ENCODE assay signal across 8 cellular contexts in genomic region chr12:95218852-95219171, GRCh38. TPM values are rescaled to one million over a fixed set of nuclear protein-coding genes. Genes with fewer than 3 reads are reported as not detected.
DNase-seq lines count a peak whose midpoint lies in the region; ATAC-seq and TF ChIP-seq lines count a peak whose summit lies in the region.

No MANE protein-coding gene starts in this region.

- H3K36me3 ChIP-seq in left ventricle myocardium inferior (peaks cover 5% of the 10 kb centered on the region), OCI-LY1 (ENCODE audit: insufficient read depth, low read length) (peaks cover 11% of the 10 kb centered on the region; the same call in 1 of the 2 replicates)

- peak overlapping the region; percentile 97 for H3K27ac ChIP-seq in left ventricle myocardium inferior (replicated peaks)
- H3K27ac ChIP-seq in OCI-LY1 (ENCODE audit: low read depth, low read length, poor library complexity, severe bottlenecking) = peak overlapping the region; percentile 94

- no peaks in the 10 kb centered on the region for H3K9me3 Mint-ChIP-seq in activated naive CD4-positive, alpha-beta T cell treated with anti-CD3 and anti-CD28 coated beads, Interleukin-2, amount 50 U/mL, for 72 hours

- H2AFZ ChIP-seq in OCI-LY1 (ENCODE audit: low read length) = no peak overlapping the region

- no peaks in the 10 kb centered on the region for H3K9me2 ChIP-seq in OCI-LY1 (ENCODE audit: low read depth, low read length)

- H3F3A ChIP-seq in OCI-LY1 (ENCODE audit: insufficient read depth, low read length) = no peaks in the 10 kb centered on the region

- H3K9me3 ChIP-seq in left ventricle myocardium inferior (replicated peaks) (no peaks in the 10 kb centered on the region), OCI-LY1 (ENCODE audit: low read length) (no peaks in the 10 kb centered on the region), iPS-18c (ENCODE audit: control insufficient read depth, insufficient read depth, low read length) (no peaks in the 10 kb centered on the region)

- H4K20me1 ChIP-seq in OCI-LY1 (ENCODE audit: insufficient read depth, low read length) = no peaks in the 10 kb centered on the region

- peak overlapping the region; percentile 73 for H3K4me2 ChIP-seq in OCI-LY1 (ENCODE audit: low read length)

- ATAC-seq in Right ventricle myocardium superior (ENCODE audit: poor library complexity) (no peak), HG03095 (IDR thresholded peaks at IDR 0.05; ENCODE audit: unreplicated experiment) (no peak)
- peak in 1 of 2 donors; percentile 22 for ATAC-seq in activated naive CD4-positive, alpha-beta T cell treated with anti-CD3 and anti-CD28 coated beads, Interleukin-2, amount 50 U/mL, for 72 hours

- peaks cover 18 to 25% of the 10 kb centered on the region in 2 donors for H3K36me3 Mint-ChIP-seq in activated naive CD4-positive, alpha-beta T cell treated with anti-CD3 and anti-CD28 coated beads, Interleukin-2, amount 50 U/mL, for 72 hours

- intact Hi-C loops in left ventricle myocardium inferior (cut with micrococcal nuclease) = loop anchor here (5.0 kb wide), 1 partner anchor 102 kb away; no protein-coding TSS in a partner anchor
- intact Hi-C loops in Right ventricle myocardium superior (cut with DNase I) = loop anchor here (5.0 kb wide), 1 partner anchor 62 kb away; no protein-coding TSS in a partner anchor

- H3K4me3 ChIP-seq in left ventricle myocardium inferior = peak overlapping the region; percentile 88
- peak overlapping the region; percentile 86 for H3K4me3 ChIP-seq in OCI-LY1 (ENCODE audit: low read depth, low read length, poor library complexity, severe bottlenecking)
- peak overlapping the region; percentile 60 for H3K4me3 ChIP-seq in iPS-18c (ENCODE audit: insufficient read depth, low read depth, low read length)

- DNase-seq in left ventricle myocardium inferior (no peak), Right ventricle myocardium superior (no peak), iPS-NIHi11 (ENCODE audit: low spot score) (no peak)
- peak in 1 of 2 donors; percentile 48 for DNase-seq in activated naive CD4-positive, alpha-beta T cell treated with anti-CD3 and anti-CD28 coated beads, Interleukin-2, amount 50 U/mL, for 72 hours (ENCODE audit: low spot score in 2 of 2)
- peak; percentile 37 for DNase-seq in stimulated activated CD4-positive, alpha-beta T cell treated with anti-CD3 and anti-CD28 coated beads, Interleukin-1b, Interleukin-23, amount 100 ng/mL, for 48 hours

- peak overlapping the region; percentile 94 to 98 for H3K27ac Mint-ChIP-seq in activated naive CD4-positive, alpha-beta T cell treated with anti-CD3 and anti-CD28 coated beads, Interleukin-2, amount 50 U/mL, for 72 hours

- TF ChIP-seq CTCF in left ventricle myocardium inferior (IDR thresholded peaks at IDR 0.05; ENCODE audit: borderline replicate concordance) (no peak), OCI-LY1 (IDR thresholded peaks at IDR 0.05; ENCODE audit: low read length) (no peak)

- H3K4me1 ChIP-seq in left ventricle myocardium inferior (peaks cover 80% of the 10 kb centered on the region), OCI-LY1 (ENCODE audit: insufficient read depth, low read length, severe bottlenecking) (peaks cover 35% of the 10 kb centered on the region)

- H3K9ac ChIP-seq in OCI-LY1 (ENCODE audit: low read length) = peak overlapping the region; percentile 85

- H3K27me3 ChIP-seq in left ventricle myocardium inferior (ENCODE audit: low read depth) (no peaks in the 10 kb centered on the region), OCI-LY1 (ENCODE audit: insufficient read depth, low read length) (no peaks in the 10 kb centered on the region)

- H3K79me2 ChIP-seq in OCI-LY1 (ENCODE audit: insufficient read depth, low read length) = peaks cover 53% of the 10 kb centered on the region

RNA-seq across cellular contexts. Expression of gene VEZT, which starts 1.2 kb away (rescaled TPM):
- total RNA-seq in left ventricle myocardium inferior = 66.1 TPM
- 55.5 TPM for total RNA-seq in Right ventricle myocardium superior
- total RNA-seq in activated naive CD4-positive, alpha-beta T cell treated with anti-CD3 and anti-CD28 coated beads, Interleukin-2, amount 50 U/mL, for 72 hours = 10 to 100 TPM; 35.5 to 63.1 TPM

RNA-seq across cellular contexts. Expression of gene FGD6, which starts 1.5 kb away (rescaled TPM):
- 26.3 TPM for total RNA-seq in left ventricle myocardium inferior
- 22.7 TPM for total RNA-seq in Right ventricle myocardium superior
- 1 to 10 TPM; 1.4 to 1.8 TPM for total RNA-seq in activated naive CD4-positive, alpha-beta T cell treated with anti-CD3 and anti-CD28 coated beads, Interleukin-2, amount 50 U/mL, for 72 hours
